In the genomic region with DNA sequence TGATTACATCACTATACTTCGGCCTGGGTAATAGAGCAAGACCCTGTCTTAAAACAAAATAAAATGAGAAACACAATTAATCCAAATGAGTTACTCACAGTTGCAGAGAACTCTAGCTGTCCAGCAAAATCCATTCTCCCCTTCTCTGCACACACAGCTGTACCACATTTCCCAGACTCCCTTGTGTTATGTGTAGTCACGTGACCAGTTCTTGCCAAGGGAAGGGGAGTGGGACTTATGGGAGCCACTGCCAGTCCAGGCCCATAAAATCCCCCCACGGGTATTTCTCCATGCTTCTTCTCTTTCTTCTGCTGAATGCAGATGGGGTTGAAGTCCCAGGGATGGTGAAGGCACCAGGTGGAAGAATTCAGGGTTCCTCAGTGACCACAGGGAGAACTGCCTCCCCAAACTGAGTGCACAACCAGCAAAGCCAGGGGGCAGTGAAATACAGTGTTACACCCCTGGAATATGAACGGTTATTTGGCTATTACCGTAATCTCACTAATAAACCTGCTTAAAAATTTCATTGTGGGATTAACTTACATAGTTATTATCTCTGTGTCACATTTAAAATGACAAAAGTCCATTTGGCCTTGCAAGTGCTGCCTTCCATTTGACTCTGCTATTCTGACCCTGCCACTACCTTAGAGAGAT, we compare ENCODE assay signal across 31 cellular contexts.
"Had no signal": no experiment of that assay in that cellular context is flagged by ENCODE, and none has a peak within 500 bp of the region (broad histone marks: within the 10 kb centered on the region; RNA-seq: fewer than 3 reads in every experiment).

No MANE protein-coding gene starts in this region.

- H3K27me3 ChIP-seq: foreskin keratinocyte, hepatocyte, neural progenitor cell, tibial nerve, upper lobe of left lung had no signal

- H3K4me1 Mint-ChIP-seq: memory B cell; naive thymus-derived CD4-positive, alpha-beta T cell; nephron; neural progenitor cell; stimulated activated memory B cell treated with anti-CD40 and anti-IgM and Interleukin-4, amounts not matched to agents 10 μg/mL and 1 μg/mL and 100 μg/mL, for 72 hours had no signal

- ATAC-seq: foreskin keratinocyte; gastroesophageal sphincter; heart left ventricle; left lobe of liver; mucosa of descending colon; naive thymus-derived CD4-positive, alpha-beta T cell; right cardiac atrium; stimulated activated memory B cell treated with anti-CD40 and anti-IgM and Interleukin-4, amounts not matched to agents 10 μg/mL and 1 μg/mL and 100 μg/mL, for 72 hours; stimulated activated naive CD8-positive, alpha-beta T cell treated with anti-CD3 and anti-CD28 coated beads, Interleukin-15, Interleukin-2, amounts not matched to agents 100 U/mL and 50 U/mL, for 24 hours had no signal

- H3K27ac Mint-ChIP-seq: memory B cell; mesothelial cell of epicardium; naive thymus-derived CD4-positive, alpha-beta T cell; nephron; neural progenitor cell; stimulated activated memory B cell treated with anti-CD40 and anti-IgM and Interleukin-4, amounts not matched to agents 10 μg/mL and 1 μg/mL and 100 μg/mL, for 72 hours had no signal

- FAIRE-seq: endothelial cell of umbilical vein, kidney, urothelium cell line had no signal

- H3K9me3 ChIP-seq: prostate gland, thoracic aorta had no signal

- H3K27ac ChIP-seq: coronary artery, esophagus muscularis mucosa, foreskin keratinocyte, gastroesophageal sphincter, heart left ventricle, hepatocyte, neural progenitor cell, prostate gland, skin epidermis, spleen, thoracic aorta, tibial nerve, upper lobe of left lung had no signal

- H3K4me1 ChIP-seq: esophagus muscularis mucosa, foreskin keratinocyte, gastroesophageal sphincter, heart left ventricle, neural progenitor cell, prostate gland, spleen, tibial nerve, upper lobe of left lung had no signal

- H3K36me3 ChIP-seq: esophagus muscularis mucosa, gastroesophageal sphincter, heart left ventricle, neural progenitor cell, prostate gland, spleen, thoracic aorta, tibial nerve, upper lobe of left lung had no signal

- H3K4me2 ChIP-seq: hepatocyte, neural progenitor cell had no signal

- H3K36me3 Mint-ChIP-seq: memory B cell; mesothelial cell of epicardium; stimulated activated memory B cell treated with anti-CD40 and anti-IgM and Interleukin-4, amounts not matched to agents 10 μg/mL and 1 μg/mL and 100 μg/mL, for 72 hours had no signal

- H2AFZ ChIP-seq: hepatocyte, neural progenitor cell had no signal

- H3K27me3 Mint-ChIP-seq: memory B cell; stimulated activated memory B cell treated with anti-CD40 and anti-IgM and Interleukin-4, amounts not matched to agents 10 μg/mL and 1 μg/mL and 100 μg/mL, for 72 hours had no signal

- H3K4me3 Mint-ChIP-seq: memory B cell; mesothelial cell of epicardium; naive thymus-derived CD4-positive, alpha-beta T cell; nephron; neural progenitor cell; stimulated activated memory B cell treated with anti-CD40 and anti-IgM and Interleukin-4, amounts not matched to agents 10 μg/mL and 1 μg/mL and 100 μg/mL, for 72 hours had no signal

- H3K9ac ChIP-seq: neural progenitor cell had no signal

- DNase-seq: dermis blood vessel endothelial cell; effector memory CD4-positive, alpha-beta T cell; foreskin keratinocyte; heart left ventricle; kidney; mucosa of descending colon; naive thymus-derived CD4-positive, alpha-beta T cell; nucleus accumbens; right cardiac atrium; spleen; stimulated activated CD4-positive, alpha-beta T cell treated with anti-CD3 and anti-CD28 coated beads, Interleukin-4, amount 100 ng/mL, for 4 hours; stimulated activated naive CD8-positive, alpha-beta T cell treated with anti-CD3 and anti-CD28 coated beads, Interleukin-15, Interleukin-2, amounts not matched to agents 100 U/mL and 50 U/mL, for 24 hours; substantia nigra; upper lobe of left lung had no signal

- H3K79me2 ChIP-seq: hepatocyte had no signal

- H3K4me3 ChIP-seq: coronary artery, esophagus muscularis mucosa, gastroesophageal sphincter, heart left ventricle, hepatocyte, lung, mucosa of descending colon, neural progenitor cell, prostate gland, skin epidermis, spleen, thoracic aorta, tibial nerve, upper lobe of left lung had no signal
